20 cellular contexts compared by ENCODE assay signal in the genomic region with DNA sequence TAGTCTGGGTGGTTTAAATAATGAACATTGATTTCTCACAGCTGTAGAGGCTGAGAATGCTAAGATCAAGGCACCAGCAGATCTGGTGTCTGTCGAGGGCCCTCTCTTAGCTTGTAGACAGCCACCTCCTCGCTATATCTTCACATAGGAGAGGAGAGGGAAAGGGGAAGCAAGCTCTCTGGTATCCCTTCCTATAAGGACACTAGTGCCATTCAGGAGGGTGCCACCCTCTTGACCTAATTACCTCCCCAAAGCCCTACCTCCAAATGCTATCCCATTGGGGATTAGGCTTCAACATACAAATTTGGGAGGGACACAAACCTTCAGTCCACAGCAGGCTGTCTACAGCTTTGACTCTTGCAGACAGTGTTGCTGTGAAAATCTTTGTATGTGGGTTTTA.
"Had no signal": no experiment of that assay in that cellular context is flagged by ENCODE, and none has a peak within 500 bp of the region (broad histone marks: within the 10 kb centered on the region; RNA-seq: fewer than 3 reads in every experiment).

No MANE protein-coding gene starts in this region.

- DNase-seq: effector memory CD8-positive, alpha-beta T cell; erythroblast; esophagus squamous epithelium; foreskin melanocyte; glutamatergic neuron; heart right ventricle; hippocampal formation; left cardiac atrium; left lung; mesenchymal stem cell; mucosa of descending colon; naive B cell; right lobe of liver; small intestine; stimulated activated CD4-positive, alpha-beta T cell treated with anti-CD3 and anti-CD28 coated beads, Interleukin-15, amount 100 ng/mL, for 24 hours; stimulated activated CD4-positive, alpha-beta T cell treated with anti-CD3 and anti-CD28 coated beads, Interleukin-2, amount 100 ng/mL, for 48 hours; stimulated activated naive B cell treated with anti-CD40 and anti-IgM and Interleukin-4, amounts not matched to agents 10 μg/mL and 1 μg/mL and 100 μg/mL, for 72 hours; upper lobe of left lung; uterus had no signal

- ATAC-seq: effector memory CD8-positive, alpha-beta T cell; heart right ventricle; left cardiac atrium; left lung; mucosa of descending colon; natural killer cell treated with Interleukin-12 subunit alpha and Interleukin-12 subunit beta and Interleukin-15 and Interleukin-18, amount 100 ng/mL, for 72 hours; right lobe of liver; stimulated activated naive B cell treated with anti-CD40 and anti-IgM and Interleukin-4, amounts not matched to agents 10 μg/mL and 1 μg/mL and 100 μg/mL, for 72 hours had no signal
